ENCODE assay signal across 34 cellular contexts in the genomic region with DNA sequence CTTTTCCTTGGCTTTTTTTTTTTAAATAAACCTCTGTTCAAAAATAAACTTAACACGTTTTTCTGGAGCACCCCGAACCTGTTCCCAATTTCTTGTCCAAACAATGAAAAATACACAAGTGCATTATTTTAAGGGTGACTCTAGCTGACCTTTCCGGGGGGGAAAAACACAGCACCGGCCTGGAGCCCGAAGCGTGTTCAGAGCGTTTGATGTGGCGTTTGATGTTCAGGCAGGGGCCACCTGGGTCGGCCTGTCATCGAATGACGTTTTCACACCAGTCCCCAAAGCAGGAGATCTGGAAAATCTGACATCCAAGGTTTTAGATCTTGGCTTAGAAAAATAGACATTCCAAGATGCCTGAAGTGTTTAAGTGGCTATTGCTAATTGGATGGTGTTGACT.
"Had no signal": no experiment of that assay in that cellular context is flagged by ENCODE, and none has a peak within 500 bp of the region (broad histone marks: within the 10 kb centered on the region; RNA-seq: fewer than 3 reads in every experiment).

No MANE protein-coding gene starts in this region.

- H3K36me3 ChIP-seq: ascending aorta, MG63, Peyer's patch, SJSA1 had no signal

- H3K27ac ChIP-seq: ascending aorta, Peyer's patch, SJSA1 had no signal

- H3K9me3 ChIP-seq: ascending aorta, MG63, SJSA1, SK-N-SH had no signal

- H3K27me3 ChIP-seq: ascending aorta, MG63, Peyer's patch, SJSA1 had no signal

- H3K36me3 Mint-ChIP-seq: activated CD8-positive, alpha-beta memory T cell treated with anti-CD3 and anti-CD28 coated beads, Interleukin-2, amount 10 ng/mL, durations not matched to agents 7 days and 5 days; activated naive CD4-positive, alpha-beta T cell treated with anti-CD3 and anti-CD28 coated beads, Interleukin-2, amount 50 U/mL, for 24 hours; activated naive CD8-positive, alpha-beta T cell treated with anti-CD3 and anti-CD28 coated beads, Interleukin-2, amount 10 ng/mL, durations not matched to agents 7 days and 5 days had no signal

- H3K4me3 Mint-ChIP-seq: activated CD4-positive, alpha-beta memory T cell treated with anti-CD3 and anti-CD28 coated beads, Interleukin-2, amount 10 ng/mL, durations not matched to agents 7 days and 5 days; activated CD8-positive, alpha-beta memory T cell treated with anti-CD3 and anti-CD28 coated beads, Interleukin-2, amount 10 ng/mL, durations not matched to agents 7 days and 5 days; activated naive CD4-positive, alpha-beta T cell treated with anti-CD3 and anti-CD28 coated beads, Interleukin-2, amount 50 U/mL, for 24 hours; activated naive CD8-positive, alpha-beta T cell treated with anti-CD3 and anti-CD28 coated beads, Interleukin-2, amount 10 ng/mL, durations not matched to agents 7 days and 5 days; activated T-helper 17 cell treated with anti-CD3 and anti-CD28 coated beads, Interleukin-2, amount 50 U/mL, for 72 hours; T-helper 1 cell treated with Interleukin-12 subunit alpha and Interleukin-12 subunit beta and Interleukin-4 antibody, amounts not matched to agents 30 μg/mL and 1 μg/mL, for 36 hours; T-helper 2 cell treated with Interferon-gamma antibody and Interleukin-4, amounts not matched to agents 5 μg/mL and 100 μg/mL, for 36 hours had no signal

- H3K9me3 Mint-ChIP-seq: activated naive CD4-positive, alpha-beta T cell treated with anti-CD3 and anti-CD28 coated beads, Interleukin-2, amount 50 U/mL, for 24 hours had no signal

- DNase-seq: activated CD4-positive, alpha-beta memory T cell treated with anti-CD3 and anti-CD28 coated beads, Interleukin-2, amount 10 ng/mL, durations not matched to agents 7 days and 5 days; activated CD4-positive, alpha-beta T cell treated with anti-CD3 and anti-CD28 coated beads for 4 hours; activated CD8-positive, alpha-beta memory T cell treated with anti-CD3 and anti-CD28 coated beads for 24 hours; activated CD8-positive, alpha-beta memory T cell treated with anti-CD3 and anti-CD28 coated beads, Interleukin-2, amount 10 ng/mL, durations not matched to agents 7 days and 5 days; activated CD8-positive, alpha-beta memory T cell treated with anti-CD3 and anti-CD28 coated beads, Interleukin-2, amount 50 U/mL, for 48 hours; activated effector memory CD4-positive, alpha-beta T cell treated with anti-CD3 and anti-CD28 coated beads, Interleukin-2, amount 50 U/mL, for 16 hours; activated naive CD4-positive, alpha-beta T cell; activated naive CD8-positive, alpha-beta T cell treated with anti-CD3 and anti-CD28 coated beads, Interleukin-2, amount 10 ng/mL, durations not matched to agents 7 days and 5 days; activated T-cell treated with anti-CD3 and anti-CD28 coated beads, Interleukin-2, amount 50 U/mL, for 48 hours; amygdala; Kasumi-1; MG63; MV-4-11; NCI-H1092; NCI-H1436 treated with DMSO at 0.1 percent for 48 hours; NCI-H1694 treated with DMSO at 0.1 percent for 48 hours; NCI-H2029; NCI-H510A; NCI-H526; NCI-H748 treated with DMSO at 0.1 percent for 48 hours; NK-92 treated with Interleukin-12 subunit alpha and Interleukin-12 subunit beta, amount 100 ng/mL, for 24 hours; PC-3; Peyer's patch; RPMI8226; SHP77 treated with DMSO at 0.1 percent for 48 hours; SK-N-SH had no signal

- H3K4me1 Mint-ChIP-seq: activated CD4-positive, alpha-beta memory T cell treated with anti-CD3 and anti-CD28 coated beads, Interleukin-2, amount 10 ng/mL, durations not matched to agents 7 days and 5 days; activated CD8-positive, alpha-beta memory T cell treated with anti-CD3 and anti-CD28 coated beads, Interleukin-2, amount 10 ng/mL, durations not matched to agents 7 days and 5 days; activated naive CD4-positive, alpha-beta T cell treated with anti-CD3 and anti-CD28 coated beads, Interleukin-2, amount 50 U/mL, for 24 hours; activated naive CD8-positive, alpha-beta T cell treated with anti-CD3 and anti-CD28 coated beads, Interleukin-2, amount 10 ng/mL, durations not matched to agents 7 days and 5 days; activated T-helper 17 cell treated with anti-CD3 and anti-CD28 coated beads, Interleukin-2, amount 50 U/mL, for 72 hours had no signal

- FAIRE-seq: TTC549 had no signal

- H3K4me1 ChIP-seq: ascending aorta, Peyer's patch, SJSA1 had no signal

- ATAC-seq: activated CD4-positive, CD25-positive, alpha-beta regulatory T cell treated with anti-CD3 and anti-CD28 coated beads, Interleukin-2, amount 50 U/mL, for 24 hours; activated CD8-positive, alpha-beta memory T cell treated with anti-CD3 and anti-CD28 coated beads, Interleukin-2, amount 10 ng/mL, durations not matched to agents 7 days and 5 days; activated T-helper 17 cell treated with anti-CD3 and anti-CD28 coated beads, Interleukin-2, amount 50 U/mL, for 72 hours; PC-3 had no signal

- H3K27me3 Mint-ChIP-seq: activated CD4-positive, alpha-beta memory T cell treated with anti-CD3 and anti-CD28 coated beads, Interleukin-2, amount 10 ng/mL, durations not matched to agents 7 days and 5 days; activated CD8-positive, alpha-beta memory T cell treated with anti-CD3 and anti-CD28 coated beads, Interleukin-2, amount 10 ng/mL, durations not matched to agents 7 days and 5 days; activated naive CD4-positive, alpha-beta T cell treated with anti-CD3 and anti-CD28 coated beads, Interleukin-2, amount 50 U/mL, for 24 hours; activated naive CD8-positive, alpha-beta T cell treated with anti-CD3 and anti-CD28 coated beads, Interleukin-2, amount 10 ng/mL, durations not matched to agents 7 days and 5 days; activated T-helper 17 cell treated with anti-CD3 and anti-CD28 coated beads, Interleukin-2, amount 50 U/mL, for 72 hours had no signal

- H3K9me2 ChIP-seq: SK-N-SH had no signal

- H3K4me3 ChIP-seq: ascending aorta, MG63, Peyer's patch, SJSA1 had no signal

- H3K27ac Mint-ChIP-seq: activated CD4-positive, alpha-beta memory T cell treated with anti-CD3 and anti-CD28 coated beads, Interleukin-2, amount 10 ng/mL, durations not matched to agents 7 days and 5 days; activated CD8-positive, alpha-beta memory T cell treated with anti-CD3 and anti-CD28 coated beads, Interleukin-2, amount 10 ng/mL, durations not matched to agents 7 days and 5 days; activated naive CD4-positive, alpha-beta T cell treated with anti-CD3 and anti-CD28 coated beads, Interleukin-2, amount 50 U/mL, for 24 hours; activated naive CD8-positive, alpha-beta T cell treated with anti-CD3 and anti-CD28 coated beads, Interleukin-2, amount 10 ng/mL, durations not matched to agents 7 days and 5 days; activated T-helper 17 cell treated with anti-CD3 and anti-CD28 coated beads, Interleukin-2, amount 50 U/mL, for 72 hours; T-helper 1 cell treated with Interleukin-12 subunit alpha and Interleukin-12 subunit beta and Interleukin-4 antibody, amounts not matched to agents 30 μg/mL and 1 μg/mL, for 36 hours; T-helper 2 cell treated with Interferon-gamma antibody and Interleukin-4, amounts not matched to agents 5 μg/mL and 100 μg/mL, for 36 hours had no signal

- H3K9ac ChIP-seq: SK-N-SH had no signal

- H3K4me2 ChIP-seq: SK-N-SH had no signal
